Comparison of ENCODE assay signal across 1 cellular context in genomic region chr19:7397687-7398086, GRCh38.
A peak's percentile ranks its signal among the peaks of the same experiment; 100 is the strongest.
TF ChIP-seq lines count a peak whose summit lies in the region.

No MANE protein-coding gene starts in this region.

TF ChIP-seq in GM12878, 131 proteins besides CTCF, POLR2A, EP300 and RAD21:
- TF ChIP-seq MLLT1 (IDR thresholded peaks at IDR 0.05): peak; percentile 55; the same call in 1 of the 2 replicates
- TF ChIP-seq ZNF207 (IDR thresholded peaks at IDR 0.05; ENCODE audit: borderline replicate concordance): no peak
